ENCODE assay signal across 19 cellular contexts in genomic region chr13:91153372-91153771, GRCh38.
DNase-seq lines count a peak whose midpoint lies in the region; ATAC-seq and TF ChIP-seq lines count a peak whose summit lies in the region.
"Had no signal": no experiment of that assay in that cellular context is flagged by ENCODE, and none has a peak within 500 bp of the region (broad histone marks: within the 10 kb centered on the region; RNA-seq: fewer than 3 reads in every experiment).

No MANE protein-coding gene starts in this region.

- peaks cover 73% of the 10 kb centered on the region for H3K4me1 Mint-ChIP-seq in nephron progenitor cell
- H3K4me1 Mint-ChIP-seq: CD4-positive, alpha-beta memory T cell had no signal

- H3K27ac Mint-ChIP-seq in nephron progenitor cell = peak overlapping the region; percentile 91
- H3K27ac Mint-ChIP-seq: CD4-positive, alpha-beta memory T cell had no signal

- H3K4me3 ChIP-seq in AG10803 (ENCODE audit: low read length) (no peak overlapping the region), tibial nerve (no peak overlapping the region)

- H3K36me3 Mint-ChIP-seq in nephron progenitor cell (ENCODE audit: low read depth) = peaks cover 13% of the 10 kb centered on the region
- H3K36me3 Mint-ChIP-seq: CD4-positive, alpha-beta memory T cell had no signal

- no peak overlapping the region for H3K27ac ChIP-seq in tibial nerve
- H3K27ac ChIP-seq: 22Rv1 had no signal

- TF ChIP-seq CTCF in AG10803 (conservative IDR thresholded peaks at IDR 0.05; ENCODE audit: low read length) (no peak), nephron progenitor cell (IDR thresholded peaks at IDR 0.05) (no peak), tibial nerve (IDR thresholded peaks at IDR 0.05) (no peak)

- ATAC-seq in GM21381 (IDR thresholded peaks at IDR 0.05; ENCODE audit: unreplicated experiment) (no peak), HG03097 (IDR thresholded peaks at IDR 0.05; ENCODE audit: low FRiP score, unreplicated experiment) (no peak)
- ATAC-seq: Panc1 had no signal

- DNase-seq in AG10803 (ENCODE audit: low read depth) = peak; percentile 44
- DNase-seq in SK-N-DZ (ENCODE audit: low spot score) = peak; percentile 59
- peak; percentile 53 for DNase-seq in cerebellar cortex (ENCODE audit: low spot score)
- DNase-seq in nephron progenitor cell = no peak
- DNase-seq in tibial nerve (ENCODE audit: low spot score in 2 of 2) = no peak
- DNase-seq in NCI-H82 treated with DMSO at 0.1 percent for 48 hours (lab: John Stamatoyannopoulos, UW; ENCODE audit: unreplicated experiment) = no peak
- DNase-seq: BE2C; CD4-positive, alpha-beta memory T cell; DMS79; GOT3; NCI-H1048; NCI-H1436 treated with DMSO at 0.1 percent for 48 hours; NCI-H2081 treated with DMSO at 0.1 percent for 48 hours; NCI-H510A treated with DMSO at 0.1 percent for 48 hours; NCI-H82 had no signal

- H3K4me3 Mint-ChIP-seq in nephron progenitor cell = peak overlapping the region; percentile 61
- H3K4me3 Mint-ChIP-seq: CD4-positive, alpha-beta memory T cell had no signal

- H3K9me3 ChIP-seq in tibial nerve = no peaks in the 10 kb centered on the region
- H3K9me3 ChIP-seq: BE2C had no signal

- H3K27me3 ChIP-seq in tibial nerve = no peaks in the 10 kb centered on the region
- H3K27me3 ChIP-seq: BE2C had no signal

- no peaks in the 10 kb centered on the region for H3K36me3 ChIP-seq in tibial nerve
- H3K36me3 ChIP-seq: BE2C had no signal

- no peak for TF ChIP-seq EP300 in tibial nerve (IDR thresholded peaks at IDR 0.05)

- H3K27me3 Mint-ChIP-seq in nephron progenitor cell (ENCODE audit: low read depth, poor library complexity) = no peaks in the 10 kb centered on the region

- no peaks in the 10 kb centered on the region for H3K4me1 ChIP-seq in tibial nerve

- peaks cover 7% of the 10 kb centered on the region for H3K9me3 Mint-ChIP-seq in nephron progenitor cell

- no peak for TF ChIP-seq POLR2A in tibial nerve (IDR thresholded peaks at IDR 0.05)

Comparison
In these comparisons a context has a peak if more than half of its experiments do, and no peak if none do; other contexts are left out.
1. DNase-seq: peak in AG10803 (single experiment), SK-N-DZ (single experiment) and cerebellar cortex (single experiment); none in nephron progenitor cell (single experiment), tibial nerve (0 of 2) and NCI-H82 treated with DMSO at 0.1 percent for 48 hours (single experiment).